In genomic region chr2:236712961-236713673, GRCh38 we compare ENCODE assay signal across 17 cellular contexts.
"Had no signal": no experiment of that assay in that cellular context is flagged by ENCODE, and none has a peak within 500 bp of the region (broad histone marks: within the 10 kb centered on the region; RNA-seq: fewer than 3 reads in every experiment).

No MANE protein-coding gene starts in this region.

- H3K9me3 ChIP-seq: mucosa of descending colon, tibial nerve had no signal

- H3K9me3 Mint-ChIP-seq: activated CD8-positive, alpha-beta T cell treated with anti-CD3 and anti-CD28 coated beads for 36 hours; activated T-helper 1 cell treated with anti-CD3 and anti-CD28 coated beads, Interleukin-12 subunit alpha, Interleukin-12 subunit beta, Interleukin-2, Interleukin-4 antibody, amounts not matched to agents 30 ng/mL and 10 ng/mL and 1 ng/mL, durations not matched to agents 14 hours and 24 hours and 36 hours; naive thymus-derived CD8-positive, alpha-beta T cell; stimulated activated naive CD8-positive, alpha-beta T cell treated with anti-CD3 and anti-CD28 coated beads, Interleukin-15, amount 100 ng/mL, for 72 hours had no signal

- H3K36me3 ChIP-seq: tibial nerve had no signal

- DNase-seq: activated CD4-positive, alpha-beta T cell treated with anti-CD3 and anti-CD28 coated beads for 36 hours; activated CD8-positive, alpha-beta memory T cell treated with anti-CD3 and anti-CD28 coated beads, Interleukin-2, amount 50 U/mL, for 48 hours; activated CD8-positive, alpha-beta T cell treated with anti-CD3 and anti-CD28 coated beads for 36 hours; activated naive CD4-positive, alpha-beta T cell; central memory CD4-positive, alpha-beta T cell; effector CD8-positive, alpha-beta T cell; hypothalamus; mucosa of descending colon; naive thymus-derived CD8-positive, alpha-beta T cell; stimulated activated CD4-positive, alpha-beta T cell treated with anti-CD3 and anti-CD28 coated beads, Interleukin-15, amount 100 ng/mL, for 24 hours; stimulated activated CD4-positive, alpha-beta T cell treated with anti-CD3 and anti-CD28 coated beads, Interleukin-4, amount 100 ng/mL, for 24 hours; stimulated activated naive CD8-positive, alpha-beta T cell treated with anti-CD3 and anti-CD28 coated beads, Interleukin-15, amount 100 ng/mL, for 72 hours; T-helper 1 cell had no signal

- H3K4me3 ChIP-seq: coronary artery, mucosa of descending colon, tibial nerve had no signal

- H3K27ac Mint-ChIP-seq: activated CD4-positive, alpha-beta T cell treated with anti-CD3 and anti-CD28 coated beads for 36 hours; activated CD8-positive, alpha-beta T cell treated with anti-CD3 and anti-CD28 coated beads for 36 hours; activated T-helper 1 cell treated with anti-CD3 and anti-CD28 coated beads, Interleukin-12 subunit alpha, Interleukin-12 subunit beta, Interleukin-2, Interleukin-4 antibody, amounts not matched to agents 30 ng/mL and 10 ng/mL and 1 ng/mL, durations not matched to agents 14 hours and 24 hours and 36 hours; naive thymus-derived CD8-positive, alpha-beta T cell; stimulated activated naive CD8-positive, alpha-beta T cell treated with anti-CD3 and anti-CD28 coated beads, Interleukin-15, amount 100 ng/mL, for 72 hours had no signal

- ATAC-seq: activated CD4-positive, alpha-beta T cell treated with anti-CD3 and anti-CD28 coated beads for 36 hours; activated CD8-positive, alpha-beta T cell treated with anti-CD3 and anti-CD28 coated beads for 36 hours; mucosa of descending colon; naive thymus-derived CD8-positive, alpha-beta T cell; stimulated activated naive CD8-positive, alpha-beta T cell treated with anti-CD3 and anti-CD28 coated beads, Interleukin-15, amount 100 ng/mL, for 72 hours had no signal

- H3K27ac ChIP-seq: coronary artery, VCaP had no signal

- H3K36me3 Mint-ChIP-seq: naive thymus-derived CD8-positive, alpha-beta T cell had no signal

- H3K4me3 Mint-ChIP-seq: activated CD4-positive, alpha-beta T cell treated with anti-CD3 and anti-CD28 coated beads for 36 hours; activated CD8-positive, alpha-beta T cell treated with anti-CD3 and anti-CD28 coated beads for 36 hours; activated T-helper 1 cell treated with anti-CD3 and anti-CD28 coated beads, Interleukin-12 subunit alpha, Interleukin-12 subunit beta, Interleukin-2, Interleukin-4 antibody, amounts not matched to agents 30 ng/mL and 10 ng/mL and 1 ng/mL, durations not matched to agents 14 hours and 24 hours and 36 hours; naive thymus-derived CD8-positive, alpha-beta T cell; stimulated activated naive CD8-positive, alpha-beta T cell treated with anti-CD3 and anti-CD28 coated beads, Interleukin-15, amount 100 ng/mL, for 72 hours had no signal

- H3K27me3 ChIP-seq: tibial nerve had no signal

- H3K4me1 Mint-ChIP-seq: activated CD4-positive, alpha-beta T cell treated with anti-CD3 and anti-CD28 coated beads for 36 hours; stimulated activated naive CD8-positive, alpha-beta T cell treated with anti-CD3 and anti-CD28 coated beads, Interleukin-15, amount 100 ng/mL, for 72 hours had no signal
